22 cellular contexts compared by ENCODE assay signal in the genomic region with DNA sequence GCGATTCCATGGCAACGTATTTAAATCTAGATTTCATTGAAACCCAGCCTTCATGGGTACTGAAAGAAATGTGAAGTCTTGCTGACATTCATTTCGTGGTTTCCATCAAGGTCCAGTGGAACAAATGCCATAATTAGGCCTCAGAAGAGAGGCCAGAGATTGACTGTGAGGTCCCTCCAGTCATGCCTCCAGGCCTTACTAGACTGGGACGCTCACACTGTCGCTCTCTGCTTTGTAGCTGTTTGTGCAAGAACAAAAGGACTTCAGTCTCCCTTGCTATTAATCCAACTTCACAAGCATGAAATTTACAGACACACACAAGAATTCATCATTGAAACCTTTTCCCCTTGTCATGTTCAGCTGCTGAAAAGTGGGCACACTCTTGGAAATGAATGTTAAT.
"Had no signal": no experiment of that assay in that cellular context is flagged by ENCODE, and none has a peak within 500 bp of the region (broad histone marks: within the 10 kb centered on the region; RNA-seq: fewer than 3 reads in every experiment).

No MANE protein-coding gene starts in this region.

- FAIRE-seq: colon, frontal cortex, islet of Langerhans, pancreas had no signal

- H3K27me3 ChIP-seq: pancreas, right lobe of liver, thyroid gland, upper lobe of left lung, vagina had no signal

- H3K36me3 ChIP-seq: heart right ventricle, pancreas, prostate gland, right lobe of liver, suprapubic skin, thyroid gland, upper lobe of left lung, vagina had no signal

- ATAC-seq: heart right ventricle; left lobe of liver; mucosa of descending colon; naive thymus-derived CD8-positive, alpha-beta T cell; pancreas; right lobe of liver; stimulated activated effector memory CD8-positive, alpha-beta T cell treated with anti-CD3 and anti-CD28 coated beads, Interleukin-12 subunit alpha, Interleukin-12 subunit beta, amount 100 ng/mL, for 72 hours; stimulated activated naive CD8-positive, alpha-beta T cell treated with anti-CD3 and anti-CD28 coated beads, Interleukin-15, Interleukin-2, amounts not matched to agents 100 U/mL and 50 U/mL, for 24 hours had no signal

- H3K9me3 ChIP-seq: heart right ventricle, mucosa of descending colon, pancreas, prostate gland, right lobe of liver, suprapubic skin, thyroid gland, upper lobe of left lung, vagina had no signal

- DNase-seq: dermis blood vessel endothelial cell; effector CD4-positive, alpha-beta T cell; endodermal cell; heart right ventricle; mammary epithelial cell; mucosa of descending colon; naive thymus-derived CD8-positive, alpha-beta T cell; pancreas; right lobe of liver; stimulated activated CD4-positive, alpha-beta T cell treated with anti-CD3 and anti-CD28 coated beads, Interleukin-4, amount 100 ng/mL, for 1 hour; stimulated activated CD8-positive, alpha-beta memory T cell treated with anti-CD3 and anti-CD28 coated beads, Interleukin-4, amount 100 ng/mL, for 48 hours; stimulated activated naive CD8-positive, alpha-beta T cell treated with anti-CD3 and anti-CD28 coated beads, Interleukin-15, Interleukin-2, amounts not matched to agents 100 U/mL and 50 U/mL, for 24 hours; thyroid gland; upper lobe of left lung had no signal

- H3K4me1 Mint-ChIP-seq: endodermal cell; naive thymus-derived CD8-positive, alpha-beta T cell; stimulated activated effector memory CD8-positive, alpha-beta T cell treated with anti-CD3 and anti-CD28 coated beads, Interleukin-12 subunit alpha, Interleukin-12 subunit beta, amount 100 ng/mL, for 72 hours had no signal

- H3K36me3 Mint-ChIP-seq: naive thymus-derived CD8-positive, alpha-beta T cell; stimulated activated effector memory CD8-positive, alpha-beta T cell treated with anti-CD3 and anti-CD28 coated beads, Interleukin-12 subunit alpha, Interleukin-12 subunit beta, amount 100 ng/mL, for 72 hours had no signal

- H3K9me3 Mint-ChIP-seq: endodermal cell; naive thymus-derived CD8-positive, alpha-beta T cell; stimulated activated effector memory CD8-positive, alpha-beta T cell treated with anti-CD3 and anti-CD28 coated beads, Interleukin-12 subunit alpha, Interleukin-12 subunit beta, amount 100 ng/mL, for 72 hours had no signal

- H3K27ac Mint-ChIP-seq: endodermal cell; naive thymus-derived CD8-positive, alpha-beta T cell; stimulated activated effector memory CD8-positive, alpha-beta T cell treated with anti-CD3 and anti-CD28 coated beads, Interleukin-12 subunit alpha, Interleukin-12 subunit beta, amount 100 ng/mL, for 72 hours had no signal

- H3K27ac ChIP-seq: heart right ventricle, pancreas, prostate gland, right lobe of liver, suprapubic skin, thyroid gland, upper lobe of left lung, vagina had no signal

- H3K4me1 ChIP-seq: heart right ventricle, pancreas, prostate gland, right lobe of liver, suprapubic skin, thyroid gland, upper lobe of left lung, vagina had no signal

- H3K4me3 ChIP-seq: heart right ventricle, mucosa of descending colon, pancreas, prostate gland, right lobe of liver, suprapubic skin, thyroid gland, upper lobe of left lung, vagina had no signal

- H3K4me3 Mint-ChIP-seq: endodermal cell; naive thymus-derived CD8-positive, alpha-beta T cell; stimulated activated effector memory CD8-positive, alpha-beta T cell treated with anti-CD3 and anti-CD28 coated beads, Interleukin-12 subunit alpha, Interleukin-12 subunit beta, amount 100 ng/mL, for 72 hours had no signal
